1 cellular context compared by ENCODE assay signal in genomic region chr1:15683411-15684039, GRCh38.
TF ChIP-seq lines count a peak whose summit lies in the region.

No MANE protein-coding gene starts in this region.

TF ChIP-seq in IMR-90, 13 proteins besides CTCF, POLR2A, EP300 and RAD21 (continued from another document):
- TF ChIP-seq ELK1 (IDR thresholded peaks at IDR 0.05; ENCODE audit: borderline replicate concordance, low read depth, low read length) (no peak), SMC3 (IDR thresholded peaks at IDR 0.05; ENCODE audit: low read depth, low read length) (no peak), CEBPB (IDR thresholded peaks at IDR 0.05; ENCODE audit: low read depth, low read length) (no peak), FOS (IDR thresholded peaks at IDR 0.05; ENCODE audit: low read depth, low read length) (no peak), USF2 (IDR thresholded peaks at IDR 0.05; ENCODE audit: low read depth, low read length) (no peak)
